In genomic region chr17:81927653-81928496, GRCh38 we compare ENCODE assay signal across 1 cellular context.
TF ChIP-seq lines count a peak whose summit lies in the region.

Gene MAFG (minus strand): TSS chr17:81927735. CDS start chr17:81923185, 4,550 bp downstream.

TF ChIP-seq in HepG2, 621 proteins besides CTCF, POLR2A, EP300 and RAD21 (continued from another document and continues in another):
- TF ChIP-seq ZNF407 (CRISPR knock-in tag; IDR thresholded peaks at IDR 0.05; ENCODE audit: not compliant biosample characterization), result peak; percentile 68
- 0 out of 2 replicates have a peak, but pooled peaks have one; percentile 25 for TF ChIP-seq ELF4 (CRISPR knock-in tag; IDR thresholded peaks at IDR 0.05; ENCODE audit: borderline replicate concordance)
- TF ChIP-seq WIZ (CRISPR knock-in tag; IDR thresholded peaks at IDR 0.05), result no peak
- TF ChIP-seq ARNT (IDR thresholded peaks at IDR 0.05), result no peak
- TF ChIP-seq, protein P1, sequence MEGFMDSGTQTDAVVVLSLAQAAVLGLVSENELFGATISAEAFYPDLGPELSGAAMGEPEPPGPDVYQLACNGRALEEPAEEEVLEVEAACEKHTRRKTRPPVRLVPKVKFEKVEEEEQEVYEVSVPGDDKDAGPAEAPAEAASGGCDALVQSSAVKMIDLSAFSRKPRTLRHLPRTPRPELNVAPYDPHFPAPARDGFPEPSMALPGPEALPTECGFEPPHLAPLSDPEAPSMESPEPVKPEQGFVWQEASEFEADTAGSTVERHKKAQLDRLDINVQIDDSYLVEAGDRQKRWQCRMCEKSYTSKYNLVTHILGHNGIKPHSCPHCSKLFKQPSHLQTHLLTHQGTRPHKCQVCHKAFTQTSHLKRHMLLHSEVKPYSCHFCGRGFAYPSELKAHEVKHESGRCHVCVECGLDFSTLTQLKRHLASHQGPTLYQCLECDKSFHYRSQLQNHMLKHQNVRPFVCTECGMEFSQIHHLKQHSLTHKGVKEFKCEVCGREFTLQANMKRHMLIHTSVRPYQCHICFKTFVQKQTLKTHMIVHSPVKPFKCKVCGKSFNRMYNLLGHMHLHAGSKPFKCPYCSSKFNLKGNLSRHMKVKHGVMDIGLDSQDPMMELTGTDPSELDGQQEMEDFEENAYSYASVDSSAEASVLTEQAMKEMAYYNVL (CRISPR knock-in tag; IDR thresholded peaks at IDR 0.05; ENCODE audit: borderline replicate concordance), result peak; percentile 67; the same call in 1 of the 2 replicates
- TF ChIP-seq ZFP37 (CRISPR knock-in tag; IDR thresholded peaks at IDR 0.05; ENCODE audit: borderline replicate concordance), result peak; percentile 67; the same call in 1 of the 2 replicates
- TF ChIP-seq ZNF781 (CRISPR knock-in tag; IDR thresholded peaks at IDR 0.05; ENCODE audit: borderline replicate concordance, not compliant biosample characterization), result no peak
- TF ChIP-seq E2F1 (CRISPR knock-in tag; IDR thresholded peaks at IDR 0.05), result peak; percentile 66
- TF ChIP-seq, protein P2, sequence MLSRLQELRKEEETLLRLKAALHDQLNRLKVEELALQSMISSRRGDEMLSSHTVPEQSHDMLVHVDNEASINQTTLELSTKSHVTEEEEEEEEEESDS (CRISPR knock-in tag; IDR thresholded peaks at IDR 0.05; ENCODE audit: borderline replicate concordance), result no peak; the same call in 1 of the 2 replicates
- peak; percentile 92; the same call in 1 of the 2 replicates for TF ChIP-seq ZNF138 (CRISPR knock-in tag; IDR thresholded peaks at IDR 0.05; ENCODE audit: low read depth)
- TF ChIP-seq SNAPC4 (CRISPR knock-in tag; IDR thresholded peaks at IDR 0.05), result no peak
- TF ChIP-seq, protein P3, sequence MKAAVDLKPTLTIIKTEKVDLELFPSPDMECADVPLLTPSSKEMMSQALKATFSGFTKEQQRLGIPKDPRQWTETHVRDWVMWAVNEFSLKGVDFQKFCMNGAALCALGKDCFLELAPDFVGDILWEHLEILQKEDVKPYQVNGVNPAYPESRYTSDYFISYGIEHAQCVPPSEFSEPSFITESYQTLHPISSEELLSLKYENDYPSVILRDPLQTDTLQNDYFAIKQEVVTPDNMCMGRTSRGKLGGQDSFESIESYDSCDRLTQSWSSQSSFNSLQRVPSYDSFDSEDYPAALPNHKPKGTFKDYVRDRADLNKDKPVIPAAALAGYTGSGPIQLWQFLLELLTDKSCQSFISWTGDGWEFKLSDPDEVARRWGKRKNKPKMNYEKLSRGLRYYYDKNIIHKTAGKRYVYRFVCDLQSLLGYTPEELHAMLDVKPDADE (CRISPR knock-in tag; IDR thresholded peaks at IDR 0.05), result no peak; the same call in 1 of the 2 replicates
- no peak for TF ChIP-seq NFIC (IDR thresholded peaks at IDR 0.05; ENCODE audit: low read length)
- TF ChIP-seq LBX2 (CRISPR knock-in tag; IDR thresholded peaks at IDR 0.05; ENCODE audit: borderline replicate concordance), result peak; percentile 72; the same call in 1 of the 2 replicates
- TF ChIP-seq ZFAT (CRISPR knock-in tag; conservative IDR thresholded peaks at IDR 0.05), result no peak
- TF ChIP-seq NR0B2 (CRISPR knock-in tag; IDR thresholded peaks at IDR 0.05), result peak; percentile 81
- TF ChIP-seq ZSCAN5A (CRISPR knock-in tag; IDR thresholded peaks at IDR 0.05; ENCODE audit: borderline replicate concordance), result no peak
- TF ChIP-seq MXD4 (CRISPR knock-in tag; IDR thresholded peaks at IDR 0.05), result peak; percentile 87
- no peak for TF ChIP-seq THAP8 (CRISPR knock-in tag; IDR thresholded peaks at IDR 0.05; ENCODE audit: borderline replicate concordance)
- TF ChIP-seq IRF1 (CRISPR knock-in tag; IDR thresholded peaks at IDR 0.05; ENCODE audit: low read depth), result no peak
